In genomic region chr20:38275815-38276550, GRCh38 we compare ENCODE assay signal across 12 cellular contexts. TPM values are rescaled to one million over a fixed set of nuclear protein-coding genes. Genes with fewer than 3 reads are reported as not detected.
DNase-seq lines count a peak whose midpoint lies in the region; ATAC-seq, FAIRE-seq and TF ChIP-seq lines count a peak whose summit lies in the region.
"Had no signal": no experiment of that assay in that cellular context is flagged by ENCODE, and none has a peak within 500 bp of the region (broad histone marks: within the 10 kb centered on the region; RNA-seq: fewer than 3 reads in every experiment).

No MANE protein-coding gene starts in this region.

- peaks cover 0 to 15% (median 0%) of the 10 kb centered on the region in 5 donors for H3K27me3 Mint-ChIP-seq in naive thymus-derived CD4-positive, alpha-beta T cell

- peaks cover 61% of the 10 kb centered on the region for H3F3A ChIP-seq in GM23248 (ENCODE audit: insufficient read depth)

- no peaks in the 10 kb centered on the region for H3K9me2 ChIP-seq in GM23248 (ENCODE audit: insufficient read depth)

- H3K9me3 ChIP-seq in GM23248 (ENCODE audit: low read depth), result no peaks in the 10 kb centered on the region
- no peaks in the 10 kb centered on the region for H3K9me3 ChIP-seq in K562 (replicated peaks; ENCODE audit: control insufficient read depth, insufficient read depth, low read depth, low read length)
- H3K9me3 ChIP-seq in naive thymus-derived CD4-positive, alpha-beta T cell (ENCODE audit: control insufficient read depth in 2 of 3, low read length in 3 of 3), result no peaks in the 10 kb centered on the region

- H3K36me3 ChIP-seq in GM23248 (ENCODE audit: low read depth) (no peaks in the 10 kb centered on the region), K562 (ENCODE audit: control insufficient read depth, insufficient read depth, low read length) (no peaks in the 10 kb centered on the region)
- no peaks in the 10 kb centered on the region for H3K36me3 ChIP-seq in naive thymus-derived CD4-positive, alpha-beta T cell (ENCODE audit: control insufficient read depth in 2 of 3, insufficient read depth in 3 of 3, low read length in 3 of 3)

- H3K4me1 ChIP-seq in GM23248 (ENCODE audit: insufficient read depth) (peaks cover 70% of the 10 kb centered on the region), K562 (replicated peaks in 1 of 2; ENCODE audit: control insufficient read depth in 2 of 2, insufficient read depth in 2 of 2, low read length in 2 of 2) (no peaks in the 10 kb centered on the region; a peak in 1 of 5 replicates)
- H3K4me1 ChIP-seq in naive thymus-derived CD4-positive, alpha-beta T cell (ENCODE audit: control insufficient read depth in 2 of 2, insufficient read depth in 2 of 2, low read length in 2 of 2), result no peaks in the 10 kb centered on the region

- H3K4me2 ChIP-seq in GM23248 (ENCODE audit: unreplicated experiment) (peak overlapping the region; percentile 49), K562 (ENCODE audit: insufficient read depth, low read length) (no peak overlapping the region)

- H3K36me3 Mint-ChIP-seq in naive thymus-derived CD4-positive, alpha-beta T cell, result no peaks in the 10 kb centered on the region

- TF ChIP-seq EP300 in K562 (IDR thresholded peaks at IDR 0.05; ENCODE audit: low read length), result no peak

- H3K9me3 Mint-ChIP-seq in naive thymus-derived CD4-positive, alpha-beta T cell, result peaks cover 0 to 4% (median 0%) of the 10 kb centered on the region in 11 donors

- peak overlapping the region; percentile 58 for H3K9ac ChIP-seq in GM23248
- H3K9ac ChIP-seq in K562 (ENCODE audit: insufficient read depth in 1 of 2, low read depth in 2 of 2, low read length in 2 of 2), result no peak overlapping the region

- H3K27me3 ChIP-seq in GM23248 (replicated peaks; ENCODE audit: insufficient read depth) (no peaks in the 10 kb centered on the region), K562 (ENCODE audit: control insufficient read depth in 2 of 2, insufficient read depth in 2 of 2, low read length in 2 of 2) (peaks cover 3 to 29% of the 10 kb centered on the region in 2 experiments; a peak in 2 of 5 replicates)
- H3K27me3 ChIP-seq in naive thymus-derived CD4-positive, alpha-beta T cell (ENCODE audit: control insufficient read depth in 2 of 2, insufficient read depth in 2 of 2, low read length in 2 of 2), result no peaks in the 10 kb centered on the region

- intact Hi-C loops in K562 (cut with micrococcal nuclease), result no loop called here
- intact Hi-C loops in naive thymus-derived CD4-positive, alpha-beta T cell (cut with micrococcal nuclease), result no loop called here

- peak; percentile 83 for DNase-seq in GM23248
- peak; percentile 9 for DNase-seq in NCI-H748 treated with DMSO at 0.1 percent for 48 hours (lab: John Stamatoyannopoulos, UW)
- DNase-seq in K562 (ENCODE audit: extremely low read depth in 1 of 4, low spot score in 3 of 4), result peak in 1 of 4 experiments; percentile 12
- DNase-seq in naive thymus-derived CD4-positive, alpha-beta T cell, result no peak
- DNase-seq in AG08396 (ENCODE audit: low spot score), result no peak
- DNase-seq in cortex of kidney (lab: John Stamatoyannopoulos, UW), result no peak
- DNase-seq in NCI-H2171 (lab: John Stamatoyannopoulos, UW), result no peak
- DNase-seq: caudate nucleus; stimulated activated naive CD4-positive, alpha-beta T cell treated with Interleukin-2 at 50 U/mL for 16 hours had no signal

- BruUV-seq in K562 (replicated peaks; lab: Mats Ljungman, UMichigan), result no TSS peak

- CTCF ChIA-PET in K562 (lab: Yijun Ruan, JAX; ENCODE audit: low intra/inter-chr PET ratio), result no interaction called here
- CTCF ChIA-PET in naive thymus-derived CD4-positive, alpha-beta T cell (lab: Charles Lee), result no interaction called here

- no peaks in the 10 kb centered on the region for H3K79me2 ChIP-seq in GM23248 (ENCODE audit: insufficient read depth)
- H3K79me2 ChIP-seq in K562 (ENCODE audit: control insufficient read depth, insufficient read depth, low read length), result no peaks in the 10 kb centered on the region

- H3K27ac ChIP-seq in GM23248, result peak overlapping the region; percentile 96
- H3K27ac ChIP-seq in K562 (ENCODE audit: extremely low read depth, low read depth, low read length), result no peak overlapping the region
- no peak overlapping the region for H3K27ac ChIP-seq in naive thymus-derived CD4-positive, alpha-beta T cell (ENCODE audit: low read depth, low read length)

- H2AFZ ChIP-seq in GM23248, result peak overlapping the region; percentile 66; the same call in 1 of the 2 replicates
- H2AFZ ChIP-seq in K562 (ENCODE audit: low read depth, low read length), result peak overlapping the region; percentile 51

- no peak for TF ChIP-seq RAD21 in K562 (CRISPR knock-in tag; conservative IDR thresholded peaks at IDR 0.05 in 1 of 2, IDR thresholded peaks at IDR 0.05 in 1 of 2)

- H3K27ac Mint-ChIP-seq in naive thymus-derived CD4-positive, alpha-beta T cell, result no peak overlapping the region

- H3K4me3 ChIP-seq in GM23248 (peak overlapping the region; percentile 17; the same call in 1 of the 2 replicates), K562 (no peak overlapping the region)
- no peak overlapping the region for H3K4me3 ChIP-seq in naive thymus-derived CD4-positive, alpha-beta T cell (ENCODE audit: low read length)
- H3K4me3 ChIP-seq: skin epidermis had no signal

- H3K4me3 Mint-ChIP-seq in naive thymus-derived CD4-positive, alpha-beta T cell, result no peak overlapping the region

- WGBS in GM23248 (ENCODE audit: low coverage in 1 of 2, low lambda C conversion rate in 2 of 2, missing lambda C conversion rate in 2 of 2), 2 experiments, result 11 to 13% methylated on average over 12 of the region's 12 CpGs
- 41% methylated on average over 12 of the region's 12 CpGs for WGBS in K562 (ENCODE audit: insufficient coverage, low coverage, missing lambda C conversion rate)

- H4K20me1 ChIP-seq in GM23248 (ENCODE audit: insufficient read depth), result no peaks in the 10 kb centered on the region
- H4K20me1 ChIP-seq in K562 (replicated peaks; ENCODE audit: control insufficient read depth, insufficient read depth, low read length), result no peaks in the 10 kb centered on the region

- no peak for ATAC-seq in K562
- peak; percentile 75 for ATAC-seq in naive thymus-derived CD4-positive, alpha-beta T cell
- no peak for ATAC-seq in HG02678 (IDR thresholded peaks at IDR 0.05; ENCODE audit: unreplicated experiment)

- no peak for FAIRE-seq in K562 (lab: Jason Lieb, UNC)
- FAIRE-seq: islet of Langerhans had no signal

- no peak for TF ChIP-seq POLR2A in K562 (conservative IDR thresholded peaks at IDR 0.05)

- POLR2A ChIA-PET in K562 (lab: Yijun Ruan, JAX), result interaction anchor here (0.6 kb wide), 1 partner anchor 14 kb away, joined by 3 read pairs; no protein-coding TSS in a partner anchor
- POLR2A ChIA-PET in naive thymus-derived CD4-positive, alpha-beta T cell (lab: Charles Lee), result no interaction called here

- TF ChIP-seq CTCF in K562 (IDR thresholded peaks at IDR 0.05 in 2 of 3, conservative IDR thresholded peaks at IDR 0.05 in 1 of 3; ENCODE audit: insufficient read depth in 2 of 3, low read depth in 1 of 3, low read length in 3 of 3), result no peak

- H3K9me1 ChIP-seq in K562 (ENCODE audit: control insufficient read depth, insufficient read depth, low read length), result no peaks in the 10 kb centered on the region

- in situ Hi-C loops in GM23248 (cut with MboI) (no loop called here), K562 (cut with MboI) (no loop called here)

- peaks cover 0 to 2% (median 0%) of the 10 kb centered on the region in 7 donors for H3K4me1 Mint-ChIP-seq in naive thymus-derived CD4-positive, alpha-beta T cell

RNA-seq across cellular contexts. Expression of gene KIAA1755, which starts 15.4 kb away (rescaled TPM):
- total RNA-seq in GM23248 (2014; rRNA removed; shearing (Covaris generic)), result 2.8 and 5.1 TPM in 2 replicates
- 3.6 and 4.0 TPM in 2 replicates for polyA plus RNA-seq in GM23248 (2016; fragmentation: Nextera tagmentation; extraction: Ambion mirVana)
- not detected in 2 replicates for total RNA-seq in K562 (2011; cell fraction: chromatin; rRNA removed; ENCODE audit: low replicate concordance)
- total RNA-seq in K562 (2011; cell fraction: nucleolus; rRNA removed), result not detected in 2 replicates
- not detected in 2 replicates for total RNA-seq in K562 (2011; cell fraction: nucleoplasm; rRNA removed)
- total RNA-seq in K562 (2014; rRNA removed), result not detected in 2 replicates
- not detected in 2 replicates for total RNA-seq in K562 (2014; rRNA removed; fragmentation: Illumina TruSeq; extraction: Trizol)
- not detected in 2 replicates for total RNA-seq in K562 (2015; rRNA removed; fragmentation: Illumina TruSeq; extraction: Trizol)
- not detected in 2 replicates for total RNA-seq in K562 (2021)
- not detected in 2 replicates for polyA plus RNA-seq in K562 (2011; rRNA removed)
- not detected in 2 replicates for polyA plus RNA-seq in K562 (2011; cell fraction: cytosol; rRNA removed)
- not detected in 2 replicates for polyA plus RNA-seq in K562 (2011; cell fraction: nucleus; rRNA removed)
- 0.11 TPM in 1 of 2 replicates, not detected in the other for polyA plus RNA-seq in K562 (2012)
- not detected in 2 replicates for polyA plus RNA-seq in K562 (2014; fragmentation: Illumina TruSeq; extraction: Trizol)
- not detected for polyA plus RNA-seq in K562 (2014; fragmentation: Nextera tagmentation; extraction: Ambion mirVana)
- polyA plus RNA-seq in K562 (2014; rRNA removed), result 0.12 TPM in 1 of 2 replicates, not detected in the other
- polyA minus RNA-seq in K562 (2011; rRNA and poly(A)+ RNA removed), result not detected in 2 replicates
- not detected in 2 replicates for polyA minus RNA-seq in K562 (2011; cell fraction: cytosol; rRNA and poly(A)+ RNA removed)
- not detected in 2 replicates for polyA minus RNA-seq in K562 (2011; cell fraction: nucleus; rRNA and poly(A)+ RNA removed)
- total RNA-seq in naive thymus-derived CD4-positive, alpha-beta T cell, result not detected
- not detected for polyA plus RNA-seq in naive thymus-derived CD4-positive, alpha-beta T cell

RNA-seq across cellular contexts. Expression of gene BPI, which starts 28.0 kb away (rescaled TPM):
- total RNA-seq in GM23248 (2014; rRNA removed; shearing (Covaris generic)), result not detected in 2 replicates
- polyA plus RNA-seq in GM23248 (2016; fragmentation: Nextera tagmentation; extraction: Ambion mirVana) (0.10 TPM in 1 of 2 replicates, not detected in the other), K562 (2011; rRNA removed) (not detected in 2 replicates), K562 (2014; fragmentation: Illumina TruSeq; extraction: Trizol) (not detected in 2 replicates), K562 (2014; fragmentation: Nextera tagmentation; extraction: Ambion mirVana) (not detected), K562 (2014; rRNA removed) (not detected in 2 replicates)
- total RNA-seq in K562 (2011; cell fraction: chromatin; rRNA removed; ENCODE audit: low replicate concordance), result not detected in 2 replicates
- not detected in 2 replicates for total RNA-seq in K562 (2011; cell fraction: nucleolus; rRNA removed)
- not detected in 2 replicates for total RNA-seq in K562 (2011; cell fraction: nucleoplasm; rRNA removed)
- total RNA-seq in K562 (2014; rRNA removed) (not detected in 2 replicates), K562 (2014; rRNA removed; fragmentation: Illumina TruSeq; extraction: Trizol) (not detected in 2 replicates), K562 (2015; rRNA removed; fragmentation: Illumina TruSeq; extraction: Trizol) (not detected in 2 replicates), K562 (2021) (not detected in 2 replicates)
- polyA plus RNA-seq in K562 (2011; cell fraction: cytosol; rRNA removed), result not detected in 2 replicates
- not detected in 2 replicates for polyA plus RNA-seq in K562 (2011; cell fraction: nucleus; rRNA removed)
- not detected in 2 replicates for polyA plus RNA-seq in K562 (2012)
- not detected in 2 replicates for polyA minus RNA-seq in K562 (2011; rRNA and poly(A)+ RNA removed)
- not detected in 2 replicates for polyA minus RNA-seq in K562 (2011; cell fraction: cytosol; rRNA and poly(A)+ RNA removed)
- polyA minus RNA-seq in K562 (2011; cell fraction: nucleus; rRNA and poly(A)+ RNA removed), result not detected in 2 replicates
- 1 to 10 TPM in 1 of 5 experiments, under 1 TPM in 1, not detected in 3; 0.29 to 2.4 TPM for total RNA-seq in naive thymus-derived CD4-positive, alpha-beta T cell
- polyA plus RNA-seq in naive thymus-derived CD4-positive, alpha-beta T cell, result not detected

Comparison
In these comparisons a context has a peak if more than half of its experiments do, and no peak if none do; other contexts are left out.
1. DNase-seq: peak in GM23248 (single experiment) and NCI-H748 treated with DMSO at 0.1 percent for 48 hours (single experiment); none in naive thymus-derived CD4-positive, alpha-beta T cell (0 of 9), AG08396 (single experiment), cortex of kidney (single experiment) and NCI-H2171 (single experiment).